ENCODE assay signal across 34 cellular contexts in the genomic region with DNA sequence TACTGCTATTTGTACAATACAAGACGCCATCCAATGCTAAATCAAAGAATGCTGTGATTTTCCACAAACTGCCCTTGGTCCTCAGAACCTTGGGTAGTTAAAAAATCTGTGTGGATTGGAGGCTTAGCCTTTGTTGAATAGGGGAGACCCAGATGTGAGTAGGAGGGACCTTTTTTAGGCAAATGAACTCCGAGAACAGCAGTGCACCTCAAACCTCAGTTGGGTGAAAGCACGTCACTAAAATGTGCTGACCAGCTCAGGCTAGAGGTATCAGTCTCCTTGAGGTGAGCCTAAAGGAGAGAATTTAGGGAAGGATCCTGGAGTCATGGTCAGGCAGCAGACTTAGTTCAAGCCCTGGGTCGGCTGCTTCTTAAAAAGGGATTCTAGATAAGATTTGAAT.
DNase-seq lines count a peak whose midpoint lies in the region; ATAC-seq, FAIRE-seq and TF ChIP-seq lines count a peak whose summit lies in the region.
"Had no signal": no experiment of that assay in that cellular context is flagged by ENCODE, and none has a peak within 500 bp of the region (broad histone marks: within the 10 kb centered on the region; RNA-seq: fewer than 3 reads in every experiment).

No MANE protein-coding gene starts in this region.

- no peaks in the 10 kb centered on the region for H3K9me3 ChIP-seq in OCI-LY3 (ENCODE audit: insufficient read depth, low read length)
- H3K9me3 ChIP-seq: gastroesophageal sphincter, Peyer's patch, sigmoid colon, thyroid gland, vagina had no signal

- no peaks in the 10 kb centered on the region for H3K36me3 ChIP-seq in OCI-LY3 (replicated peaks; ENCODE audit: low read depth, low read length)
- H3K36me3 ChIP-seq: gastroesophageal sphincter, Peyer's patch, sigmoid colon, thyroid gland, vagina had no signal

- H3K79me2 ChIP-seq in OCI-LY3 (ENCODE audit: low read length) = no peaks in the 10 kb centered on the region
- H3K79me2 ChIP-seq: hepatocyte had no signal

- no peak overlapping the region for H3K4me3 ChIP-seq in OCI-LY3 (ENCODE audit: low read length)
- H3K4me3 ChIP-seq: gastroesophageal sphincter, hepatocyte, Peyer's patch, sigmoid colon, thyroid gland, vagina had no signal

- H3K4me2 ChIP-seq in OCI-LY3 (ENCODE audit: low read length) = no peak overlapping the region
- H3K4me2 ChIP-seq: hepatocyte had no signal

- DNase-seq in left cardiac atrium (no peak), NCI-H1436 (lab: John Stamatoyannopoulos, UW) (no peak), frontal cortex (ENCODE audit: low spot score in 2 of 2) (no peak), ureter (ENCODE audit: low spot score) (no peak)
- DNase-seq: activated CD4-positive, alpha-beta T cell treated with anti-CD3 and anti-CD28 coated beads for 48 hours; amygdala; Calu3; CD4-positive, CD25-positive, alpha-beta regulatory T cell; DMS79; KBM-7; left colon; mammary epithelial cell; NCI-H1092 treated with DMSO at 0.1 percent for 48 hours; NCI-H187 treated with DMSO at 0.1 percent for 48 hours; NCI-H2171 treated with DMSO at 0.1 percent for 48 hours; NCI-H524 treated with DMSO at 0.1 percent for 48 hours; Peyer's patch; SHP77 treated with DMSO at 0.1 percent for 48 hours; sigmoid colon; stimulated activated CD4-positive, alpha-beta T cell treated with anti-CD3 and anti-CD28 coated beads, Interleukin-4, amount 100 ng/mL, for 1 hour; T-helper 9 cell; thyroid gland had no signal

- no peak for FAIRE-seq in frontal cortex (lab: Jason Lieb, UNC)
- FAIRE-seq: endothelial cell of umbilical vein, G401.6 had no signal

- H2AFZ ChIP-seq in OCI-LY3 (ENCODE audit: low read depth, low read length) = peak overlapping the region; percentile 67
- H2AFZ ChIP-seq: hepatocyte had no signal

- no peak for TF ChIP-seq CTCF in OCI-LY3 (IDR thresholded peaks at IDR 0.05; ENCODE audit: low read depth, low read length)

- peak; percentile 62 for ATAC-seq in GM18517 (IDR thresholded peaks at IDR 0.05; ENCODE audit: unreplicated experiment)
- peak; percentile 60 for ATAC-seq in GM21528 (IDR thresholded peaks at IDR 0.05; ENCODE audit: low FRiP score, unreplicated experiment)
- peak; percentile 76 for ATAC-seq in HG03039 (IDR thresholded peaks at IDR 0.05; ENCODE audit: unreplicated experiment)
- ATAC-seq in left cardiac atrium = no peak
- ATAC-seq: activated naive CD4-positive, alpha-beta T cell treated with anti-CD3 and anti-CD28 coated beads, Interleukin-2, amount 50 U/mL, for 72 hours; gastroesophageal sphincter; left colon; natural killer cell treated with Interleukin-12 subunit alpha and Interleukin-12 subunit beta and Interleukin-15 and Interleukin-18, amount 100 ng/mL, for 72 hours had no signal

- H4K20me1 ChIP-seq in OCI-LY3 (ENCODE audit: insufficient read depth, low read length) = no peaks in the 10 kb centered on the region

- H3K27ac ChIP-seq in OCI-LY3 (ENCODE audit: low read length) = no peak overlapping the region
- H3K27ac ChIP-seq: gastroesophageal sphincter, hepatocyte, Peyer's patch, sigmoid colon, thyroid gland, vagina, VCaP had no signal

- intact Hi-C loops in left cardiac atrium (cut with DNase I) = no loop called here

- no peak overlapping the region for H3K9ac ChIP-seq in OCI-LY3 (ENCODE audit: low read length)

- peaks cover 26% of the 10 kb centered on the region for H3K4me1 ChIP-seq in OCI-LY3 (ENCODE audit: low read length)
- H3K4me1 ChIP-seq: gastroesophageal sphincter, Peyer's patch, sigmoid colon, thyroid gland, vagina had no signal

- no peaks in the 10 kb centered on the region for H3K27me3 ChIP-seq in OCI-LY3 (ENCODE audit: low read depth, low read length)
- H3K27me3 ChIP-seq: gastroesophageal sphincter, hepatocyte, Peyer's patch, sigmoid colon, thyroid gland, vagina had no signal

Comparison
In these comparisons a context has a peak if more than half of its experiments do, and no peak if none do; other contexts are left out.
1. ATAC-seq: peak in GM18517 (single experiment), GM21528 (single experiment) and HG03039 (single experiment); none in left cardiac atrium (0 of 2).